Comparison of ENCODE assay signal across 15 cellular contexts in genomic region chr3:174955513-174956001, GRCh38.
DNase-seq lines count a peak whose midpoint lies in the region; ATAC-seq, FAIRE-seq and TF ChIP-seq lines count a peak whose summit lies in the region.
"Had no signal": no experiment of that assay in that cellular context is flagged by ENCODE, and none has a peak within 500 bp of the region (broad histone marks: within the 10 kb centered on the region; RNA-seq: fewer than 3 reads in every experiment).

No MANE protein-coding gene starts in this region.

- no peak overlapping the region for H3K23ac ChIP-seq in mesendoderm (ENCODE audit: low read length)

- no peak overlapping the region for H3K27ac ChIP-seq in mesendoderm (ENCODE audit: low read depth, low read length)
- H3K27ac ChIP-seq: body of pancreas, C4-2B, SK-N-MC had no signal

- no peak overlapping the region for H3K9ac ChIP-seq in mesendoderm (ENCODE audit: low read length)

- H3K27me3 Mint-ChIP-seq in activated CD8-positive, alpha-beta memory T cell treated with anti-CD3 and anti-CD28 coated beads, Interleukin-2, amount 10 ng/mL, durations not matched to agents 7 days and 5 days, result no peaks in the 10 kb centered on the region

- H2BK15ac ChIP-seq in mesendoderm (replicated peaks; ENCODE audit: low read depth), result no peak overlapping the region

- H3K4me3 ChIP-seq in bronchial epithelial cell (ENCODE audit: low read depth, low read length) (no peak overlapping the region), mesendoderm (ENCODE audit: low read length) (no peak overlapping the region)
- H3K4me3 ChIP-seq: body of pancreas, SK-N-MC had no signal

- no peak overlapping the region for H4K5ac ChIP-seq in mesendoderm (ENCODE audit: low read length)

- H2BK120ac ChIP-seq in mesendoderm (ENCODE audit: low read depth, low read length), result no peak overlapping the region

- no peaks in the 10 kb centered on the region for H3K36me3 Mint-ChIP-seq in activated CD8-positive, alpha-beta memory T cell treated with anti-CD3 and anti-CD28 coated beads, Interleukin-2, amount 10 ng/mL, durations not matched to agents 7 days and 5 days

- no peak for ATAC-seq in activated CD8-positive, alpha-beta memory T cell treated with anti-CD3 and anti-CD28 coated beads, Interleukin-2, amount 10 ng/mL, durations not matched to agents 7 days and 5 days
- ATAC-seq: activated T-cell treated with anti-CD3 and anti-CD28 coated beads, Interleukin-2, amount 50 U/mL, for 72 hours; body of pancreas had no signal

- FAIRE-seq in bronchial epithelial cell (lab: Jason Lieb, UNC), result no peak

- H3K9me3 Mint-ChIP-seq in activated CD8-positive, alpha-beta memory T cell treated with anti-CD3 and anti-CD28 coated beads, Interleukin-2, amount 10 ng/mL, durations not matched to agents 7 days and 5 days (ENCODE audit: low read depth), result no peaks in the 10 kb centered on the region

- H3K4me1 Mint-ChIP-seq in activated CD8-positive, alpha-beta memory T cell treated with anti-CD3 and anti-CD28 coated beads, Interleukin-2, amount 10 ng/mL, durations not matched to agents 7 days and 5 days, result no peaks in the 10 kb centered on the region

- H3K4me3 Mint-ChIP-seq in activated CD8-positive, alpha-beta memory T cell treated with anti-CD3 and anti-CD28 coated beads, Interleukin-2, amount 10 ng/mL, durations not matched to agents 7 days and 5 days, result no peak overlapping the region
- H3K4me3 Mint-ChIP-seq: activated T-cell treated with anti-CD3 and anti-CD28 coated beads, Interleukin-2, amount 50 U/mL, for 72 hours had no signal

- H4K8ac ChIP-seq in mesendoderm (ENCODE audit: low read depth, low read length), result no peak overlapping the region

- H3K56ac ChIP-seq in mesendoderm (ENCODE audit: low read length), result no peak overlapping the region

- DNase-seq in Caki2 (ENCODE audit: low read depth) (peak; percentile 92), LoVo (ENCODE audit: low spot score) (peak; percentile 27), bronchial epithelial cell (ENCODE audit: low read depth) (peak; percentile 84), mesendoderm (peak; percentile 72), NCI-H2227 (lab: John Stamatoyannopoulos, UW; ENCODE audit: unreplicated experiment) (no peak), NCI-H1105 treated with DMSO at 0.1 percent for 48 hours (lab: John Stamatoyannopoulos, UW) (no peak)
- no peak for DNase-seq in effector CD8-positive, alpha-beta T cell (lab: John Stamatoyannopoulos, UW)
- no peak for DNase-seq in activated CD8-positive, alpha-beta memory T cell treated with anti-CD3 and anti-CD28 coated beads, Interleukin-2, amount 10 ng/mL, durations not matched to agents 7 days and 5 days
- DNase-seq: activated CD4-positive, CD25-positive, alpha-beta regulatory T cell treated with anti-CD3 and anti-CD28 coated beads, Interleukin-2, amount 50 U/mL, for 72 hours; activated T-cell treated with anti-CD3 and anti-CD28 coated beads, Interleukin-2, amount 50 U/mL, for 72 hours; body of pancreas; MM.1S; NCI-H510A had no signal

- H3K79me2 ChIP-seq in mesendoderm (ENCODE audit: control insufficient read depth, insufficient read depth, low read length), result no peaks in the 10 kb centered on the region

- H3K4me1 ChIP-seq in mesendoderm (ENCODE audit: control insufficient read depth, low read depth, low read length), result no peaks in the 10 kb centered on the region
- H3K4me1 ChIP-seq: body of pancreas had no signal

- H3K27me3 ChIP-seq in bronchial epithelial cell (ENCODE audit: control insufficient read depth, insufficient read depth, low read length) (no peaks in the 10 kb centered on the region), mesendoderm (ENCODE audit: insufficient read depth, low read length, poor library complexity) (no peaks in the 10 kb centered on the region)
- H3K27me3 ChIP-seq: body of pancreas had no signal

- H2AK5ac ChIP-seq in mesendoderm (ENCODE audit: low read length), result no peak overlapping the region

- H3K4ac ChIP-seq in mesendoderm (ENCODE audit: low read depth, low read length), result no peak overlapping the region

- H3K36me3 ChIP-seq in bronchial epithelial cell (ENCODE audit: control insufficient read depth, insufficient read depth, low read length), result no peaks in the 10 kb centered on the region
- no peaks in the 10 kb centered on the region for H3K36me3 ChIP-seq in mesendoderm (ENCODE audit: control insufficient read depth, insufficient read depth, low read length)

- WGBS in mesendoderm (ENCODE audit: extremely low coverage, insufficient coverage, low lambda C conversion rate), result no CpG with 5 or more reads among the region's 2 CpGs

- H3K4me2 ChIP-seq in mesendoderm (ENCODE audit: low read length), result no peak overlapping the region

- TF ChIP-seq CTCF in bronchial epithelial cell (IDR thresholded peaks at IDR 0.05; ENCODE audit: insufficient read depth, low read length, severe bottlenecking), result no peak

- no peak overlapping the region for H3K18ac ChIP-seq in mesendoderm (ENCODE audit: low read length)

- in situ Hi-C loops in Caki2 (cut with HindIII; ENCODE audit: low pct_unique_long_range_greater_than_20kb, low sequenced_read_pairs), result no loop called here

- H2BK5ac ChIP-seq in mesendoderm (ENCODE audit: low read length), result no peak overlapping the region

- H3K79me1 ChIP-seq in mesendoderm (ENCODE audit: low read length), result no peaks in the 10 kb centered on the region

- CTCF ChIA-PET in activated CD8-positive, alpha-beta memory T cell treated with anti-CD3 and anti-CD28 coated beads, Interleukin-2, amount 10 ng/mL, durations not matched to agents 7 days and 5 days (lab: Charles Lee), result no interaction called here

- no peak overlapping the region for H3K27ac Mint-ChIP-seq in activated CD8-positive, alpha-beta memory T cell treated with anti-CD3 and anti-CD28 coated beads, Interleukin-2, amount 10 ng/mL, durations not matched to agents 7 days and 5 days
- H3K27ac Mint-ChIP-seq: activated T-cell treated with anti-CD3 and anti-CD28 coated beads, Interleukin-2, amount 50 U/mL, for 72 hours had no signal

Comparison
In these comparisons a context has a peak if more than half of its experiments do, and no peak if none do; other contexts are left out.
1. DNase-seq: peak in Caki2 (single experiment), LoVo (single experiment), bronchial epithelial cell (single experiment) and mesendoderm (single experiment); none in effector CD8-positive, alpha-beta T cell (single experiment), NCI-H2227 (single experiment), activated CD8-positive, alpha-beta memory T cell treated with anti-CD3 and anti-CD28 coated beads, Interleukin-2, amount 10 ng/mL, durations not matched to agents 7 days and 5 days (single experiment) and NCI-H1105 treated with DMSO at 0.1 percent for 48 hours (single experiment).